ENCODE assay signal across 8 cellular contexts in genomic region chr5:179733764-179734126, GRCh38. TPM values are rescaled to one million over a fixed set of nuclear protein-coding genes. Genes with fewer than 3 reads are reported as not detected.
A peak's percentile ranks its signal among the peaks of the same experiment; 100 is the strongest.
DNase-seq lines count a peak whose midpoint lies in the region; ATAC-seq and TF ChIP-seq lines count a peak whose summit lies in the region.

No MANE protein-coding gene starts in this region.

- CTCF ChIA-PET in HCT116 (lab: Charles Lee), result no interaction called here
- CTCF ChIA-PET in activated CD8-positive, alpha-beta T cell treated with anti-CD3 and anti-CD28 coated beads, Interleukin-2, amount 10 ng/mL, durations not matched to agents 7 days and 5 days (lab: Charles Lee), result no interaction called here

- H3K27me3 Mint-ChIP-seq in activated CD8-positive, alpha-beta T cell treated with anti-CD3 and anti-CD28 coated beads, Interleukin-2, amount 10 ng/mL, durations not matched to agents 7 days and 5 days (ENCODE audit: low read depth), result no peaks in the 10 kb centered on the region

- H3K36me3 ChIP-seq in HCT116 (ENCODE audit: control insufficient read depth in 1 of 2, insufficient read depth in 2 of 2, low read length in 2 of 2), result peaks cover 17 to 21% of the 10 kb centered on the region in 2 experiments; a peak in 3 of 4 replicates
- H3K36me3 ChIP-seq in iPS DF 6.9 (ENCODE audit: control insufficient read depth, insufficient read depth, low read length), result peaks cover 7% of the 10 kb centered on the region; the same call in 1 of the 2 replicates

- peak overlapping the region; percentile 97 for H3K4me3 Mint-ChIP-seq in activated CD8-positive, alpha-beta T cell treated with anti-CD3 and anti-CD28 coated beads, Interleukin-2, amount 10 ng/mL, durations not matched to agents 7 days and 5 days

- H3K27me3 ChIP-seq in HCT116 (ENCODE audit: insufficient read depth, low read length), result no peaks in the 10 kb centered on the region
- no peaks in the 10 kb centered on the region for H3K27me3 ChIP-seq in iPS DF 6.9 (ENCODE audit: control insufficient read depth, insufficient read depth, low read length)

- peak overlapping the region; percentile 74 for H3K9ac ChIP-seq in HCT116 (ENCODE audit: low read length)

- peaks cover 5 to 30% of the 10 kb centered on the region in 2 experiments for H3K4me1 ChIP-seq in HCT116 (ENCODE audit: control insufficient read depth in 1 of 2, insufficient read depth in 2 of 2, low read length in 2 of 2)
- peaks cover 2% of the 10 kb centered on the region; the same call in 1 of the 2 replicates for H3K4me1 ChIP-seq in iPS DF 6.9 (ENCODE audit: control insufficient read depth, insufficient read depth, low read length)

- no peaks in the 10 kb centered on the region for H3K9me3 Mint-ChIP-seq in activated CD8-positive, alpha-beta T cell treated with anti-CD3 and anti-CD28 coated beads, Interleukin-2, amount 10 ng/mL, durations not matched to agents 7 days and 5 days (ENCODE audit: insufficient read depth)

- TF ChIP-seq POLR2A in HCT116 (IDR thresholded peaks at IDR 0.05; ENCODE audit: borderline replicate concordance, extremely low read depth, insufficient read depth, insufficient read length), result no peak

- no peaks in the 10 kb centered on the region for H3K9me2 ChIP-seq in HCT116 (ENCODE audit: insufficient read depth)

- peaks cover 42% of the 10 kb centered on the region for H3K4me1 Mint-ChIP-seq in activated CD8-positive, alpha-beta T cell treated with anti-CD3 and anti-CD28 coated beads, Interleukin-2, amount 10 ng/mL, durations not matched to agents 7 days and 5 days (ENCODE audit: low read depth)

- TF ChIP-seq RAD21 in HCT116 (IDR thresholded peaks at IDR 0.05; ENCODE audit: low read depth), result no peak

- peaks cover 59% of the 10 kb centered on the region for H3K79me2 ChIP-seq in HCT116 (ENCODE audit: insufficient read depth, low read length)

- no CpG with 5 or more reads among the region's 2 CpGs for WGBS in iPS DF 6.9 (ENCODE audit: insufficient coverage, insufficient read length)

- H3K4me2 ChIP-seq in HCT116 (ENCODE audit: low read length), result peak overlapping the region; percentile 83

- DNase-seq in HCT116 (ENCODE audit: low read depth, low spot score) (no peak), iPS DF 6.9 (ENCODE audit: low read depth, low spot score) (no peak), NAMALWA (ENCODE audit: low spot score) (no peak), HCEC 1CT (no peak)
- no peak for DNase-seq in activated CD8-positive, alpha-beta T cell treated with anti-CD3 and anti-CD28 coated beads, Interleukin-2, amount 10 ng/mL, durations not matched to agents 7 days and 5 days

- H2AFZ ChIP-seq in HCT116 (ENCODE audit: low read depth, low read length, poor library complexity, severe bottlenecking), result no peak overlapping the region

- H3K27ac Mint-ChIP-seq in activated CD8-positive, alpha-beta T cell treated with anti-CD3 and anti-CD28 coated beads, Interleukin-2, amount 10 ng/mL, durations not matched to agents 7 days and 5 days, result peak overlapping the region; percentile 90

- H3K4me3 ChIP-seq in HCT116 (replicated peaks in 1 of 2; ENCODE audit: low read depth in 1 of 2, low read length in 2 of 2) (peak overlapping the region; percentile 72 to 85), iPS DF 6.9 (ENCODE audit: low read length) (peak overlapping the region; percentile 99; the same call in 1 of the 2 replicates), skin epidermis (peak overlapping the region; percentile 64 to 99 (median 96))

- intact Hi-C loops in HCT116 (cut with micrococcal nuclease), result loop anchor here (2.0 kb wide), 1 partner anchor 63 kb away; no protein-coding TSS in a partner anchor

- no peaks in the 10 kb centered on the region for H4K20me1 ChIP-seq in HCT116 (ENCODE audit: insufficient read depth)

- POLR2A ChIA-PET in HCT116 (lab: Charles Lee), result no interaction called here
- POLR2A ChIA-PET in activated CD8-positive, alpha-beta T cell treated with anti-CD3 and anti-CD28 coated beads, Interleukin-2, amount 10 ng/mL, durations not matched to agents 7 days and 5 days (lab: Charles Lee), result interaction anchor here (0.6 to 3.2 kb wide), 4 partner anchors 42 to 110 kb away, joined by 4 to 33 read pairs (median 6); partner anchors contain the start of gene HNRNPH1

- BruUV-seq in HCT116 (replicated peaks; lab: Mats Ljungman, UMichigan), result no TSS peak

- TF ChIP-seq CTCF in HCT116 (IDR thresholded peaks at IDR 0.05 in 2 of 3, conservative IDR thresholded peaks at IDR 0.05 in 1 of 3; ENCODE audit: borderline replicate concordance in 1 of 3, insufficient read depth in 1 of 3, low read depth in 2 of 3, low read length in 2 of 3), result no peak

- ATAC-seq in HCT116 (no peak), HG02678 (IDR thresholded peaks at IDR 0.05; ENCODE audit: unreplicated experiment) (no peak), HG02642 (IDR thresholded peaks at IDR 0.05; ENCODE audit: poor library complexity, unreplicated experiment) (no peak)
- no peak for ATAC-seq in activated CD8-positive, alpha-beta T cell treated with anti-CD3 and anti-CD28 coated beads, Interleukin-2, amount 10 ng/mL, durations not matched to agents 7 days and 5 days

- H3K27ac ChIP-seq in HCT116 (ENCODE audit: low read depth, low read length) (peak overlapping the region; percentile 93), iPS DF 6.9 (ENCODE audit: low read length) (no peak overlapping the region), skin epidermis (peak overlapping the region in 20 of 21 experiments; percentile 87 to 98 (median 95))

- no peaks in the 10 kb centered on the region for H3K9me3 ChIP-seq in HCT116 (ENCODE audit: control insufficient read depth in 1 of 2, insufficient read depth in 1 of 2, low read depth in 1 of 2, low read length in 2 of 2)
- H3K9me3 ChIP-seq in iPS DF 6.9 (ENCODE audit: control insufficient read depth, insufficient read depth, low read length), result no peaks in the 10 kb centered on the region

- peaks cover 57% of the 10 kb centered on the region for H3K36me3 Mint-ChIP-seq in activated CD8-positive, alpha-beta T cell treated with anti-CD3 and anti-CD28 coated beads, Interleukin-2, amount 10 ng/mL, durations not matched to agents 7 days and 5 days (ENCODE audit: low read depth)

- RAD21 ChIA-PET in HCT116 (lab: Charles Lee; ENCODE audit: low non-redundant PET in 1 of 2, low total read pairs in 2 of 2, uncharacterized antibody in 2 of 2, unreplicated experiment in 2 of 2), result no interaction called here

TF ChIP-seq in HCT116, 20 proteins besides CTCF, POLR2A, EP300 and RAD21:
- 0 out of 2 replicates have a peak, but pooled peaks have one; percentile 21 for TF ChIP-seq CEBPB (IDR thresholded peaks at IDR 0.05; ENCODE audit: low read depth)
- TF ChIP-seq EGR1 (IDR thresholded peaks at IDR 0.05; ENCODE audit: low read depth), result no peak

RNA-seq across cellular contexts. Expression of gene MAML1, which starts 1.1 kb away (rescaled TPM):
- 29.5 TPM for total RNA-seq in HCT116 (2021; ENCODE audit: unreplicated experiment)
- 24.3 and 27.2 TPM in 2 replicates for polyA plus RNA-seq in HCT116 (2012)
- 10 to 100 TPM; 28.9 to 30.0 TPM for total RNA-seq in activated CD8-positive, alpha-beta T cell treated with anti-CD3 and anti-CD28 coated beads, Interleukin-2, amount 10 ng/mL, durations not matched to agents 7 days and 5 days

RNA-seq across cellular contexts. Expression of gene CANX, which starts 35.0 kb away (rescaled TPM):
- 766 TPM for total RNA-seq in HCT116 (2021; ENCODE audit: unreplicated experiment)
- 772 and 862 TPM in 2 replicates for polyA plus RNA-seq in HCT116 (2012)
- total RNA-seq in activated CD8-positive, alpha-beta T cell treated with anti-CD3 and anti-CD28 coated beads, Interleukin-2, amount 10 ng/mL, durations not matched to agents 7 days and 5 days, result 100 to 1,000 TPM; 352 to 366 TPM

RNA-seq across cellular contexts. Expression of gene CBY3, which starts 52.9 kb away (rescaled TPM):
- total RNA-seq in HCT116 (2021; ENCODE audit: unreplicated experiment), result not detected
- 0.15 TPM in 1 of 2 replicates, not detected in the other for polyA plus RNA-seq in HCT116 (2012)
- under 1 TPM in 1 of 2 experiments, not detected in 1; 0.55 TPM for total RNA-seq in activated CD8-positive, alpha-beta T cell treated with anti-CD3 and anti-CD28 coated beads, Interleukin-2, amount 10 ng/mL, durations not matched to agents 7 days and 5 days
